ENCODE assay signal across 9 cellular contexts in genomic region chr9:90141723-90142122, GRCh38.
DNase-seq lines count a peak whose midpoint lies in the region; ATAC-seq and TF ChIP-seq lines count a peak whose summit lies in the region.
"Had no signal": no experiment of that assay in that cellular context is flagged by ENCODE, and none has a peak within 500 bp of the region (broad histone marks: within the 10 kb centered on the region; RNA-seq: fewer than 3 reads in every experiment).

No MANE protein-coding gene starts in this region.

- no peak overlapping the region for H2BK12ac ChIP-seq in neuronal stem cell (ENCODE audit: low read length)

- no peak overlapping the region for H4K8ac ChIP-seq in neuronal stem cell (ENCODE audit: low read depth, low read length)

- H3K4me3 ChIP-seq in GM12864 (ENCODE audit: low read depth, low read length) = no peak overlapping the region
- no peak overlapping the region for H3K4me3 ChIP-seq in liver (ENCODE audit: low read depth in 1 of 3, low read length in 3 of 3)
- no peak overlapping the region for H3K4me3 ChIP-seq in neuronal stem cell (ENCODE audit: low read length in 2 of 2)
- H3K4me3 ChIP-seq: SJCRH30 had no signal

- no peak overlapping the region for H3K14ac ChIP-seq in neuronal stem cell (ENCODE audit: low read length)

- WGBS in liver = 27% methylated on average over 5 of the region's 5 CpGs
- WGBS in neuronal stem cell (ENCODE audit: extremely low coverage in 2 of 2, insufficient read length in 2 of 2, insufficient replicate concordance in 1 of 2), 2 donors = no CpG with 5 or more reads among the region's 5 CpGs

- H4K91ac ChIP-seq in neuronal stem cell (ENCODE audit: low read depth, low read length, poor library complexity) = no peak overlapping the region

- H3K4ac ChIP-seq in neuronal stem cell (ENCODE audit: low read length) = no peak overlapping the region

- H3K9ac ChIP-seq in liver (ENCODE audit: low read depth in 1 of 2, low read length in 2 of 2) = no peak overlapping the region
- H3K9ac ChIP-seq in neuronal stem cell (ENCODE audit: low read depth, low read length, poor library complexity) = no peak overlapping the region

- H3K4me2 ChIP-seq in neuronal stem cell (ENCODE audit: insufficient read depth, low read length, poor library complexity, severe bottlenecking) = no peak overlapping the region

- no peak overlapping the region for H3K18ac ChIP-seq in neuronal stem cell (ENCODE audit: low read length)

- no peak for ATAC-seq in HG03159 (IDR thresholded peaks at IDR 0.05; ENCODE audit: unreplicated experiment)

- no peak overlapping the region for H2BK120ac ChIP-seq in neuronal stem cell (ENCODE audit: low read depth, low read length)

- peak; percentile 82 to 84 for TF ChIP-seq RAD21 in liver (IDR thresholded peaks at IDR 0.05)

- peak; percentile 46 for TF ChIP-seq CTCF in GM12864 (IDR thresholded peaks at IDR 0.05; ENCODE audit: low read depth, low read length, missing control alignments)
- peak; percentile 64 for TF ChIP-seq CTCF in liver (IDR thresholded peaks at IDR 0.05; ENCODE audit: low read depth, low read length, missing input control)

- H3K4me1 ChIP-seq in liver (ENCODE audit: control insufficient read depth in 4 of 4, insufficient read depth in 4 of 4, low read length in 3 of 4) (no peaks in the 10 kb centered on the region), neuronal stem cell (ENCODE audit: control insufficient read depth in 2 of 2, insufficient read depth in 1 of 2, low read depth in 1 of 2, low read length in 2 of 2) (no peaks in the 10 kb centered on the region)
- H3K4me1 ChIP-seq: SJCRH30 had no signal

- no peak overlapping the region for H2BK15ac ChIP-seq in neuronal stem cell (ENCODE audit: low read length)

- H3K79me1 ChIP-seq in neuronal stem cell (ENCODE audit: low read depth, low read length) = no peaks in the 10 kb centered on the region

- H2AFZ ChIP-seq in neuronal stem cell (ENCODE audit: low read length) = no peak overlapping the region

- peak; percentile 5 for DNase-seq in GM12864 (ENCODE audit: low read depth)
- peak; percentile 17 for DNase-seq in NCI-H1694 (lab: John Stamatoyannopoulos, UW)
- DNase-seq in amniotic stem cell (lab: John Stamatoyannopoulos, UW) = peak; percentile 5
- DNase-seq in neuronal stem cell (ENCODE audit: low spot score) = no peak
- no peak for DNase-seq in effector CD8-positive, alpha-beta T cell (lab: John Stamatoyannopoulos, UW)
- DNase-seq in NOMO-1 treated with DMSO at 0.1 percent for 48 hours (lab: John Stamatoyannopoulos, UW; ENCODE audit: unreplicated experiment) = no peak

- no peak overlapping the region for H2AK5ac ChIP-seq in neuronal stem cell (ENCODE audit: low read depth, low read length)

- H3K27me3 ChIP-seq in liver (ENCODE audit: control insufficient read depth in 4 of 4, insufficient read depth in 4 of 4, low read length in 3 of 4) (peaks cover 0 to 5% (median 0%) of the 10 kb centered on the region in 4 donors), neuronal stem cell (ENCODE audit: control insufficient read depth in 3 of 3, insufficient read depth in 3 of 3, low read depth in 1 of 3, low read length in 3 of 3) (no peaks in the 10 kb centered on the region)
- H3K27me3 ChIP-seq: SJCRH30 had no signal

- H3K9me3 ChIP-seq in liver (ENCODE audit: control insufficient read depth in 4 of 4, low read length in 3 of 4) (no peaks in the 10 kb centered on the region), neuronal stem cell (replicated peaks in 1 of 2; ENCODE audit: control insufficient read depth in 2 of 2, insufficient read depth in 1 of 2, low read depth in 1 of 2, low read length in 2 of 2) (no peaks in the 10 kb centered on the region)
- H3K9me3 ChIP-seq: SJCRH30 had no signal

- H3K36me3 ChIP-seq in liver (ENCODE audit: control insufficient read depth in 4 of 4, insufficient read depth in 3 of 4, low read depth in 1 of 4, low read length in 3 of 4) = no peaks in the 10 kb centered on the region
- H3K36me3 ChIP-seq in neuronal stem cell (replicated peaks in 1 of 2; ENCODE audit: control insufficient read depth in 2 of 2, insufficient read depth in 2 of 2, low read length in 2 of 2) = no peaks in the 10 kb centered on the region
- H3K36me3 ChIP-seq: SJCRH30 had no signal

- H2BK5ac ChIP-seq in neuronal stem cell (ENCODE audit: low read length) = no peak overlapping the region

- H3K27ac ChIP-seq in liver (ENCODE audit: low read depth in 1 of 2, low read length in 2 of 2) = no peak overlapping the region
- no peak overlapping the region for H3K27ac ChIP-seq in neuronal stem cell (replicated peaks; ENCODE audit: low read length)
- H3K27ac ChIP-seq: SJCRH30 had no signal

- H3K23ac ChIP-seq in neuronal stem cell (ENCODE audit: low read depth, low read length, poor library complexity) = no peak overlapping the region

TF ChIP-seq in liver, 16 proteins besides CTCF, POLR2A, EP300 and RAD21:
- TF ChIP-seq YY1 (IDR thresholded peaks at IDR 0.05) (no peak), FOXA1 (IDR thresholded peaks at IDR 0.05) (no peak)

Comparison
In these comparisons a context has a peak if more than half of its experiments do, and no peak if none do; other contexts are left out.
1. DNase-seq: peak in GM12864 (single experiment), NCI-H1694 (single experiment) and amniotic stem cell (single experiment); none in neuronal stem cell (single experiment), effector CD8-positive, alpha-beta T cell (single experiment) and NOMO-1 treated with DMSO at 0.1 percent for 48 hours (single experiment).